In the genomic region with DNA sequence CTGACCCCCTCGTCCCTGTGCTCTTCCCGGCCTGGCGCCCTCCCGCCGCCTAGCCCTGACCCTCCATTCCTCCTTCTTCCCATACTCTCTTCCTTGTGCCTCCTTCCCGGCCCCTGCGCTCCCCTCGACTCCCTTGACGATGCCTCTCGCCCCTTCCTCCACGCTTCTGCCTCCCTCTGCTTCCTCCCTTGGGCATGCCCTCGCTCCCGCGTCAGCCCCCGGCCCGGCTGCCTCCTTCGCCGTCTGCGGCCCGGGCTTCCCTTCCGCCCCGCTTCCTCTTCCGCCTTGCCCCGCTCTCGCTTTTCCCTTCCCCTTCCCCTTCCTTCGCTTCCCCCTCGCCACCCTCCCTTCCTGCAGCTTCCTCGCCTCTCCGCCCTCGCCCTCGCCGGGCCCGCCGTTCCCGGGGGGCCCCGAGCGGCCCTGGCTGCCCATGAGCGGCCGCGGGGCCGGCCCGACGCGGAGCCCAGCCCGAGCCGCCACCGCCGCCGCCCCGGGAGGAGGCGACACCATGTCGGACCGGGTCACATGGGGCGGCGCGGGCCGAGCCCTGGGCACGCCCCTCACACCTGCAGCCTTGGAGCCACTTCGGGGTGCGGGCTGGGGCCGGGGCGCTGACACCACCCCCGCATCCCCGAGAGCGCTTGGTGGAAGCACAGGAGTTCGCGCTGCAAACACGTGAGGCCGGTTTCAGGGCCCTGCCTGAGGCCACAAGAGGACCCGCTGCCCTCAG, we compare ENCODE assay signal across 8 cellular contexts. TPM values are rescaled to one million over a fixed set of nuclear protein-coding genes. Genes with fewer than 3 reads are reported as not detected.
DNase-seq lines count a peak whose midpoint lies in the region; ATAC-seq and TF ChIP-seq lines count a peak whose summit lies in the region.

A gene with protein sequence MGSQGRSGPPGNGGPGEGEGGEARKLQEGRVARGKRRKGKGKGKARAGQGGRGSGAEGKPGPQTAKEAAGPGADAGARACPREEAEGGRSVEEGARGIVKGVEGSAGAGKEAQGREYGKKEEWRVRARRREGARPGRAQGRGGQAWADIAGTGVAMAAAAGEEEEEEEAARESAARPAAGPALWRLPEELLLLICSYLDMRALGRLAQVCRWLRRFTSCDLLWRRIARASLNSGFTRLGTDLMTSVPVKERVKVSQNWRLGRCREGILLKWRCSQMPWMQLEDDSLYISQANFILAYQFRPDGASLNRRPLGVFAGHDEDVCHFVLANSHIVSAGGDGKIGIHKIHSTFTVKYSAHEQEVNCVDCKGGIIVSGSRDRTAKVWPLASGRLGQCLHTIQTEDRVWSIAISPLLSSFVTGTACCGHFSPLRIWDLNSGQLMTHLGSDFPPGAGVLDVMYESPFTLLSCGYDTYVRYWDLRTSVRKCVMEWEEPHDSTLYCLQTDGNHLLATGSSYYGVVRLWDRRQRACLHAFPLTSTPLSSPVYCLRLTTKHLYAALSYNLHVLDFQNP (minus strand): TSS at position 497 of the 730 bp plus-strand sequence. CDS start 65 bp downstream, at position 432.

- TF ChIP-seq EP300 in suprapubic skin (IDR thresholded peaks at IDR 0.05): no peak

- peak; percentile 70 for ATAC-seq in HG03354 (IDR thresholded peaks at IDR 0.05; ENCODE audit: poor library complexity, severe bottlenecking, unreplicated experiment)

- 1% methylated on average over 42 of the region's 70 CpGs for WGBS in suprapubic skin

- DNase-seq in BE2C (peak; percentile 56), SJCRH30 (peak; percentile 76 to 77), germinal center (ENCODE audit: low spot score) (peak; percentile 89), occipital lobe (lab: John Stamatoyannopoulos, UW) (peak; percentile 29), suprapubic skin (ENCODE audit: low spot score in 2 of 2) (peak; percentile 71 to 84)
- peak; percentile 32 to 63 (median 48) for DNase-seq in activated naive CD4-positive, alpha-beta T cell (lab: John Stamatoyannopoulos, UW)

- H3K36me3 ChIP-seq in BE2C: peaks cover 2% of the 10 kb centered on the region; the same call in 1 of the 2 replicates
- H3K36me3 ChIP-seq in SJCRH30: no peaks in the 10 kb centered on the region; the same call in 1 of the 2 replicates
- H3K36me3 ChIP-seq in suprapubic skin: no peaks in the 10 kb centered on the region

- H3K27me3 ChIP-seq in BE2C: no peaks in the 10 kb centered on the region
- no peaks in the 10 kb centered on the region for H3K27me3 ChIP-seq in SJCRH30
- no peaks in the 10 kb centered on the region for H3K27me3 ChIP-seq in suprapubic skin

- H3K4me3 ChIP-seq in BE2C (ENCODE audit: low read depth, low read length): peak within 1 kb of the TSS; percentile 84
- H3K4me3 ChIP-seq in SJCRH30: peak within 1 kb of the TSS; percentile 87
- peak within 1 kb of the TSS; percentile 87 for H3K4me3 ChIP-seq in suprapubic skin

- TF ChIP-seq POLR2A in GM19099 (IDR thresholded peaks at IDR 0.05; ENCODE audit: extremely low read depth, insufficient read length, low read depth): peak; percentile 93
- TF ChIP-seq POLR2A in suprapubic skin (IDR thresholded peaks at IDR 0.05): peak; percentile 71 to 79

- H3K9me3 ChIP-seq in BE2C (no peaks in the 10 kb centered on the region), SJCRH30 (replicated peaks) (no peaks in the 10 kb centered on the region), suprapubic skin (no peaks in the 10 kb centered on the region)

- no peak for TF ChIP-seq CTCF in BE2C (IDR thresholded peaks at IDR 0.05; ENCODE audit: low read depth, low read length)
- TF ChIP-seq CTCF in suprapubic skin (IDR thresholded peaks at IDR 0.05): no peak

- H3K27ac ChIP-seq in SJCRH30 (peak within 1 kb of the TSS; percentile 96), suprapubic skin (peak within 1 kb of the TSS; percentile 98)

- H3K4me1 ChIP-seq in BE2C (no peaks in the 10 kb centered on the region), SJCRH30 (peaks cover 41% of the 10 kb centered on the region), suprapubic skin (peaks cover 33% of the 10 kb centered on the region)

RNA-seq across cellular contexts. Expression of the gene that starts here (rescaled TPM):
- polyA plus RNA-seq in BE2C (2012; ENCODE audit: insufficient read depth, insufficient read length, low read depth): 37.1 TPM
- total RNA-seq in SJCRH30 (2014; rRNA removed; shearing (Covaris generic)): 38.4 and 39.9 TPM in 2 replicates
- 68.3 TPM for total RNA-seq in occipital lobe
- total RNA-seq in suprapubic skin: 10 to 100 TPM; 48.2 to 83.6 (median 71.3) TPM

Comparison
In these comparisons a context has a peak if more than half of its experiments do, and no peak if none do; other contexts are left out.
1. Peak in every context shown above with its lines: DNase-seq, ATAC-seq, H3K4me3 ChIP-seq and H3K27ac ChIP-seq.
2. DNase-seq: peak in every context shown above with its lines; median percentile 89 in germinal center; 78 in suprapubic skin; 76 in SJCRH30; 56 in BE2C; 48 in activated naive CD4-positive, alpha-beta T cell; 29 in occipital lobe.